16 cellular contexts compared by ENCODE assay signal in the genomic region with DNA sequence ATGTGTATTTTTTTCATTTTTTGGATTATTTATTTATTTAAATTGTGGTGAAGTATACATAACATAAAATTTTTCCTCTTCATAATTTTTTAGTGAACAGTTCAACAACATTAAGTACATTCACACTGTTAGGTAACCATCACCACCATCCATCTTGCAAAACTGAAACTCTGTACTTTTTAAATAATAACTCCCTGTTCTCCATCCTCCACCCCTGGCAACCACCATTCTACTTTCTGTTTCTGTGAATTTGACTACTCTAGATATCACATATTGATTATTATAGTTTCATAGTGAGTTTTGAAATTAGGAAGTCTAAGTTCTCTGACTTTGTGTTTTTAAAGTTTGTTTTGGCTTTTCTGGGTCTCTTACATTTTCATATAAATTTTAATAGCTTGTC.
DNase-seq lines count a peak whose midpoint lies in the region; ATAC-seq, FAIRE-seq and TF ChIP-seq lines count a peak whose summit lies in the region.
"Had no signal": no experiment of that assay in that cellular context is flagged by ENCODE, and none has a peak within 500 bp of the region (broad histone marks: within the 10 kb centered on the region; RNA-seq: fewer than 3 reads in every experiment).

No MANE protein-coding gene starts in this region.

- H3K4me1 ChIP-seq in GM12878 (ENCODE audit: control insufficient read depth, insufficient read depth, low read length) = peaks cover 7% of the 10 kb centered on the region
- H3K4me1 ChIP-seq: stomach had no signal

- H3K4me3 ChIP-seq in GM12878 = no peak overlapping the region
- H3K4me3 ChIP-seq: stomach had no signal

- in situ Hi-C loops in GM12878 (cut with MboI) = no loop called here

- no peak for TF ChIP-seq POLR2A in GM12878 (IDR thresholded peaks at IDR 0.05; ENCODE audit: low read depth, low read length)

- H3K36me3 ChIP-seq in GM12878 (ENCODE audit: control insufficient read depth in 2 of 2, insufficient read depth in 2 of 2, low read length in 1 of 2) = no peaks in the 10 kb centered on the region; a peak in 1 of 4 replicates
- H3K36me3 ChIP-seq: stomach had no signal

- no peak for DNase-seq in activated CD4-positive, CD25-positive, alpha-beta regulatory T cell (lab: John Stamatoyannopoulos, UW)
- DNase-seq in GM12878 (ENCODE audit: low read depth, low spot score) (peak; percentile 8), islet precursor cell (no peak), DMS 273 (lab: John Stamatoyannopoulos, UW; ENCODE audit: unreplicated experiment) (no peak), NCI-H748 (lab: John Stamatoyannopoulos, UW; ENCODE audit: unreplicated experiment) (no peak)
- DNase-seq: NCI-H510A treated with DMSO at 0.1 percent for 48 hours; Right ventricle myocardium superior; stimulated activated CD4-positive, alpha-beta T cell treated with anti-CD3 and anti-CD28 coated beads, Interleukin-2, amount 100 ng/mL, for 48 hours; stomach had no signal

- POLR2A ChIA-PET in GM12878 (lab: Charles Lee) = no interaction called here

- no peak for TF ChIP-seq CTCF in GM12878 (IDR thresholded peaks at IDR 0.05 in 2 of 3, conservative IDR thresholded peaks at IDR 0.05 in 1 of 3; ENCODE audit: control insufficient read depth in 2 of 3, extremely low read depth in 1 of 3, insufficient read depth in 1 of 3, low read depth in 3 of 3, low read length in 3 of 3)

- ATAC-seq in activated CD4-positive, CD25-positive, alpha-beta regulatory T cell treated with anti-CD3 and anti-CD28 coated beads, Interleukin-2, amount 50 U/mL, for 24 hours = peak; percentile 61 to 79
- ATAC-seq in GM21528 (IDR thresholded peaks at IDR 0.05; ENCODE audit: low FRiP score, unreplicated experiment) (peak; percentile 96), HG03097 (IDR thresholded peaks at IDR 0.05; ENCODE audit: low FRiP score, unreplicated experiment) (peak; percentile 87), GM12878 (peak; percentile 99)

- no peak for TF ChIP-seq RAD21 in GM12878 (IDR thresholded peaks at IDR 0.05; ENCODE audit: insufficient read depth, low read depth, low read length)

- RAD21 ChIA-PET in GM12878 (lab: Charles Lee; ENCODE audit: unreplicated experiment) = interaction anchor here (1.5 kb wide), 1 partner anchor 131 kb away, joined by 3 read pairs; no protein-coding TSS in a partner anchor

- CTCF ChIA-PET in GM12878 (lab: Yijun Ruan, JAX) = no interaction called here

- H3K9me3 ChIP-seq in GM12878 (replicated peaks; ENCODE audit: control insufficient read depth, insufficient read depth, low read length) = no peaks in the 10 kb centered on the region; the same call in 2 of the 3 replicates
- H3K9me3 ChIP-seq: stomach had no signal

- no peaks in the 10 kb centered on the region for H3K27me3 ChIP-seq in GM12878 (replicated peaks in 1 of 2; ENCODE audit: control insufficient read depth in 2 of 2, insufficient read depth in 2 of 2, low read length in 1 of 2)
- H3K27me3 ChIP-seq: stomach had no signal

- no peak overlapping the region for H3K9ac ChIP-seq in GM12878 (ENCODE audit: control insufficient read depth, insufficient read depth, low read length)

- SMC1A ChIA-PET in GM12878 (lab: Charles Lee; ENCODE audit: uncharacterized antibody, unreplicated experiment) = no interaction called here

- TF ChIP-seq EP300 in GM12878 (IDR thresholded peaks at IDR 0.05; ENCODE audit: borderline replicate concordance in 1 of 2, control insufficient read depth in 1 of 2, low read depth in 2 of 2, low read length in 2 of 2) = no peak; a peak in 1 of 4 replicates

- H3K79me2 ChIP-seq in GM12878 (ENCODE audit: control insufficient read depth, insufficient read depth, low read length) = no peaks in the 10 kb centered on the region

- no peak overlapping the region for H3K27ac ChIP-seq in GM12878 (ENCODE audit: control insufficient read depth, insufficient read depth)
- H3K27ac ChIP-seq: 22Rv1, HL-60, stomach had no signal

- 0 out of 2 replicates have a peak overlapping the region, but pooled peaks have one; percentile 44 for H3K4me2 ChIP-seq in GM12878 (ENCODE audit: control insufficient read depth, insufficient read depth)

- no peak overlapping the region for H2AFZ ChIP-seq in GM12878 (ENCODE audit: control insufficient read depth, low read depth, low read length)

- peak; percentile 38 for FAIRE-seq in GM12878 (lab: Jason Lieb, UNC)
- FAIRE-seq: bronchial epithelial cell, endothelial cell of umbilical vein had no signal

- H4K20me1 ChIP-seq in GM12878 (ENCODE audit: control insufficient read depth, insufficient read depth) = no peaks in the 10 kb centered on the region

- no TSS peak for BruUV-seq in GM12878 (replicated peaks; lab: Mats Ljungman, UMichigan)

- intact Hi-C loops in GM12878 (cut with micrococcal nuclease; ENCODE audit: unreplicated experiment) = no loop called here

TF ChIP-seq in GM12878, 131 proteins besides CTCF, POLR2A, EP300 and RAD21 (continues in another document):
- TF ChIP-seq ZNF384 (IDR thresholded peaks at IDR 0.05; ENCODE audit: borderline replicate concordance, low read depth, low read length) = no peak
- TF ChIP-seq, protein P1, sequence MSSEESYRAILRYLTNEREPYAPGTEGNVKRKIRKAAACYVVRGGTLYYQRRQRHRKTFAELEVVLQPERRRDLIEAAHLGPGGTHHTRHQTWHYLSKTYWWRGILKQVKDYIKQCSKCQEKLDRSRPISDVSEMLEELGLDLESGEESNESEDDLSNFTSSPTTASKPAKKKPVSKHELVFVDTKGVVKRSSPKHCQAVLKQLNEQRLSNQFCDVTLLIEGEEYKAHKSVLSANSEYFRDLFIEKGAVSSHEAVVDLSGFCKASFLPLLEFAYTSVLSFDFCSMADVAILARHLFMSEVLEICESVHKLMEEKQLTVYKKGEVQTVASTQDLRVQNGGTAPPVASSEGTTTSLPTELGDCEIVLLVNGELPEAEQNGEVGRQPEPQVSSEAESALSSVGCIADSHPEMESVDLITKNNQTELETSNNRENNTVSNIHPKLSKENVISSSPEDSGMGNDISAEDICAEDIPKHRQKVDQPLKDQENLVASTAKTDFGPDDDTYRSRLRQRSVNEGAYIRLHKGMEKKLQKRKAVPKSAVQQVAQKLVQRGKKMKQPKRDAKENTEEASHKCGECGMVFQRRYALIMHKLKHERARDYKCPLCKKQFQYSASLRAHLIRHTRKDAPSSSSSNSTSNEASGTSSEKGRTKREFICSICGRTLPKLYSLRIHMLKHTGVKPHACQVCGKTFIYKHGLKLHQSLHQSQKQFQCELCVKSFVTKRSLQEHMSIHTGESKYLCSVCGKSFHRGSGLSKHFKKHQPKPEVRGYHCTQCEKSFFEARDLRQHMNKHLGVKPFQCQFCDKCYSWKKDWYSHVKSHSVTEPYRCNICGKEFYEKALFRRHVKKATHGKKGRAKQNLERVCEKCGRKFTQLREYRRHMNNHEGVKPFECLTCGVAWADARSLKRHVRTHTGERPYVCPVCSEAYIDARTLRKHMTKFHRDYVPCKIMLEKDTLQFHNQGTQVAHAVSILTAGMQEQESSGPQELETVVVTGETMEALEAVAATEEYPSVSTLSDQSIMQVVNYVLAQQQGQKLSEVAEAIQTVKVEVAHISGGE (CRISPR knock-in tag; IDR thresholded peaks at IDR 0.05) = no peak
- TF ChIP-seq, protein P2, sequence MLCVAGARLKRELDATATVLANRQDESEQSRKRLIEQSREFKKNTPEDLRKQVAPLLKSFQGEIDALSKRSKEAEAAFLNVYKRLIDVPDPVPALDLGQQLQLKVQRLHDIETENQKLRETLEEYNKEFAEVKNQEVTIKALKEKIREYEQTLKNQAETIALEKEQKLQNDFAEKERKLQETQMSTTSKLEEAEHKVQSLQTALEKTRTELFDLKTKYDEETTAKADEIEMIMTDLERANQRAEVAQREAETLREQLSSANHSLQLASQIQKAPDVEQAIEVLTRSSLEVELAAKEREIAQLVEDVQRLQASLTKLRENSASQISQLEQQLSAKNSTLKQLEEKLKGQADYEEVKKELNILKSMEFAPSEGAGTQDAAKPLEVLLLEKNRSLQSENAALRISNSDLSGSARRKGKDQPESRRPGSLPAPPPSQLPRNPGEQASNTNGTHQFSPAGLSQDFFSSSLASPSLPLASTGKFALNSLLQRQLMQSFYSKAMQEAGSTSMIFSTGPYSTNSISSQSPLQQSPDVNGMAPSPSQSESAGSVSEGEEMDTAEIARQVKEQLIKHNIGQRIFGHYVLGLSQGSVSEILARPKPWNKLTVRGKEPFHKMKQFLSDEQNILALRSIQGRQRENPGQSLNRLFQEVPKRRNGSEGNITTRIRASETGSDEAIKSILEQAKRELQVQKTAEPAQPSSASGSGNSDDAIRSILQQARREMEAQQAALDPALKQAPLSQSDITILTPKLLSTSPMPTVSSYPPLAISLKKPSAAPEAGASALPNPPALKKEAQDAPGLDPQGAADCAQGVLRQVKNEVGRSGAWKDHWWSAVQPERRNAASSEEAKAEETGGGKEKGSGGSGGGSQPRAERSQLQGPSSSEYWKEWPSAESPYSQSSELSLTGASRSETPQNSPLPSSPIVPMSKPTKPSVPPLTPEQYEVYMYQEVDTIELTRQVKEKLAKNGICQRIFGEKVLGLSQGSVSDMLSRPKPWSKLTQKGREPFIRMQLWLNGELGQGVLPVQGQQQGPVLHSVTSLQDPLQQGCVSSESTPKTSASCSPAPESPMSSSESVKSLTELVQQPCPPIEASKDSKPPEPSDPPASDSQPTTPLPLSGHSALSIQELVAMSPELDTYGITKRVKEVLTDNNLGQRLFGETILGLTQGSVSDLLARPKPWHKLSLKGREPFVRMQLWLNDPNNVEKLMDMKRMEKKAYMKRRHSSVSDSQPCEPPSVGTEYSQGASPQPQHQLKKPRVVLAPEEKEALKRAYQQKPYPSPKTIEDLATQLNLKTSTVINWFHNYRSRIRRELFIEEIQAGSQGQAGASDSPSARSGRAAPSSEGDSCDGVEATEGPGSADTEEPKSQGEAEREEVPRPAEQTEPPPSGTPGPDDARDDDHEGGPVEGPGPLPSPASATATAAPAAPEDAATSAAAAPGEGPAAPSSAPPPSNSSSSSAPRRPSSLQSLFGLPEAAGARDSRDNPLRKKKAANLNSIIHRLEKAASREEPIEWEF (IDR thresholded peaks at IDR 0.05; ENCODE audit: insufficient replicate concordance, low read depth, low read length) = peak; percentile 91
- no peak for TF ChIP-seq HDAC2 (IDR thresholded peaks at IDR 0.05)
- TF ChIP-seq HCFC1 (IDR thresholded peaks at IDR 0.05; ENCODE audit: low read length) = no peak
- no peak for TF ChIP-seq MYB (IDR thresholded peaks at IDR 0.05; ENCODE audit: borderline replicate concordance, low read depth, low read length)
- TF ChIP-seq RUNX3 (IDR thresholded peaks at IDR 0.05; ENCODE audit: low read length) = peak; percentile 58
- TF ChIP-seq STAT1 (conservative IDR thresholded peaks at IDR 0.05) = no peak
- no peak for TF ChIP-seq WRNIP1 (IDR thresholded peaks at IDR 0.05; ENCODE audit: borderline replicate concordance, low read depth, low read length)
- no peak for TF ChIP-seq PAX8 (IDR thresholded peaks at IDR 0.05)
- TF ChIP-seq MYC (IDR thresholded peaks at IDR 0.05; ENCODE audit: insufficient read depth, insufficient read length, insufficient replicate concordance, low read length, severe bottlenecking) = no peak
